Comparison of ENCODE assay signal across 20 cellular contexts in the genomic region with DNA sequence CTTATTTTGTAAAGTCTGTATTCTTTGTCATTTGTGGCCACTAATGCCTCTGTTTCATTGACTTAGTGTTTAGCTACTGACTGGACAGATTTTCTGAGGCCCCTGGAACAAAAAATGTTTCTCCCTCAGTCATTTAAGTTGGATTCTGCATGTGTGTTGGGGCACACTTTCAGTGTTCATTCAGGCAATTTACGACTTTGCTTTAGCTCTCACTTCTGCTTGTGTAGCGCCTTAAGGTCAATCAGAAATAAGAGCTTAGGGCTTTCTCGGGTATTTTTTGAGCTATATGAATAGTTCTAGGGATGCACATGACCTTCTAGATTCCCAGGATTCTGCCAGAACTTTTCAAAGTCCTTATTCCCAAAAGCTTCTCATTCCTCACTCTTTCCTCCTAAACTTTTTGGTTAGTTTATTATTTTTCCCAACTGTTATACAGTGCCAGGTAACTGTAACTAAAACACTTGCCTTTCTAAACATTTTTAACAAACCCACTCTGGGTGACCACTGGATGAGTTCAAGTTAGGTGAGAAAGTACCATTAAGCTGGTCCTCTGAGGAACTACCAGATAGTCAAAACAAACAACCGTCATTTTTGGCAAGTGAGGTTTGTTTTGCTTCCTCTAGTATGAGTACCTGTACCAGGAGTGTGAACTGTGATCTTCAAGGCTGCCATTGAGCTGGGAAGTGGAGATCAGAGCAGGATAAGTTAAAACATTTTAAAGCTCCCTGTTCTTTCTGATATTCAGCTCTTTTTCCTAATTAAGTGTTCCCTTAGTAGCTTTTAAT.
DNase-seq lines count a peak whose midpoint lies in the region; ATAC-seq and TF ChIP-seq lines count a peak whose summit lies in the region.
"Had no signal": no experiment of that assay in that cellular context is flagged by ENCODE, and none has a peak within 500 bp of the region (broad histone marks: within the 10 kb centered on the region; RNA-seq: fewer than 3 reads in every experiment).

No MANE protein-coding gene starts in this region.

- no peak overlapping the region for H3K18ac ChIP-seq in IMR-90 (ENCODE audit: low read depth, low read length)

- H4K20me1 ChIP-seq in mammary epithelial cell (ENCODE audit: insufficient read depth, low read length) (no peaks in the 10 kb centered on the region), IMR-90 (ENCODE audit: insufficient read depth, low read length) (no peaks in the 10 kb centered on the region)

- no peak for TF ChIP-seq CTCF in mammary epithelial cell (conservative IDR thresholded peaks at IDR 0.05 in 1 of 2, IDR thresholded peaks at IDR 0.05 in 1 of 2; ENCODE audit: extremely low read depth in 1 of 2, insufficient read depth in 1 of 2, low read depth in 1 of 2, low read length in 2 of 2)
- no peak for TF ChIP-seq CTCF in breast epithelium (IDR thresholded peaks at IDR 0.05)
- TF ChIP-seq CTCF in IMR-90 (conservative IDR thresholded peaks at IDR 0.05; ENCODE audit: low read depth, low read length), result no peak

- no peak for TF ChIP-seq POLR2A in breast epithelium (IDR thresholded peaks at IDR 0.05)
- no peak for TF ChIP-seq POLR2A in IMR-90 (IDR thresholded peaks at IDR 0.05; ENCODE audit: low read depth, low read length)

- POLR2A ChIA-PET in IMR-90 (lab: Charles Lee; ENCODE audit: unreplicated experiment), result no interaction called here

- no peaks in the 10 kb centered on the region for H3K79me2 ChIP-seq in mammary epithelial cell (ENCODE audit: insufficient read depth, low read length)

- H4K91ac ChIP-seq in IMR-90 (ENCODE audit: insufficient read depth, low read depth, low read length), result peak overlapping the region; percentile 5; the same call in 1 of the 2 replicates

- no peak overlapping the region for H3K56ac ChIP-seq in IMR-90 (ENCODE audit: extremely low read depth, insufficient read depth, low read length)

- H4K5ac ChIP-seq in IMR-90 (ENCODE audit: low read depth, low read length), result no peak overlapping the region

- H3K4me1 Mint-ChIP-seq in stimulated activated memory B cell treated with anti-CD40 and anti-IgM and Interleukin-4, amounts not matched to agents 10 μg/mL and 1 μg/mL and 100 μg/mL, for 72 hours, result no peaks in the 10 kb centered on the region
- H3K4me1 Mint-ChIP-seq: CD4-positive, alpha-beta memory T cell had no signal

- peak overlapping the region; percentile 5; the same call in 1 of the 2 replicates for H3K23ac ChIP-seq in IMR-90 (ENCODE audit: low read depth, low read length)

- H3K4me3 Mint-ChIP-seq in stimulated activated memory B cell treated with anti-CD40 and anti-IgM and Interleukin-4, amounts not matched to agents 10 μg/mL and 1 μg/mL and 100 μg/mL, for 72 hours, result no peak overlapping the region
- H3K4me3 Mint-ChIP-seq: CD4-positive, alpha-beta memory T cell had no signal

- ATAC-seq in IMR-90 (ENCODE audit: low read depth), result no peak
- ATAC-seq in stimulated activated memory B cell treated with anti-CD40 and anti-IgM and Interleukin-4, amounts not matched to agents 10 μg/mL and 1 μg/mL and 100 μg/mL, for 72 hours, result no peak
- ATAC-seq: PC-3 had no signal

- no peaks in the 10 kb centered on the region for H3K79me1 ChIP-seq in IMR-90 (ENCODE audit: low read depth in 1 of 2, low read length in 2 of 2)

- H3K4me3 ChIP-seq in mammary epithelial cell (replicated peaks in 1 of 3; ENCODE audit: insufficient read depth in 1 of 3, low read depth in 2 of 3, low read length in 3 of 3), result no peak overlapping the region
- no peak overlapping the region for H3K4me3 ChIP-seq in breast epithelium
- H3K4me3 ChIP-seq in IMR-90 (ENCODE audit: insufficient read depth, low read depth, low read length), result no peak overlapping the region

- no peak overlapping the region for H3K27ac Mint-ChIP-seq in stimulated activated memory B cell treated with anti-CD40 and anti-IgM and Interleukin-4, amounts not matched to agents 10 μg/mL and 1 μg/mL and 100 μg/mL, for 72 hours
- H3K27ac Mint-ChIP-seq: CD4-positive, alpha-beta memory T cell had no signal

- no peaks in the 10 kb centered on the region for H3K27me3 Mint-ChIP-seq in stimulated activated memory B cell treated with anti-CD40 and anti-IgM and Interleukin-4, amounts not matched to agents 10 μg/mL and 1 μg/mL and 100 μg/mL, for 72 hours
- H3K27me3 Mint-ChIP-seq: CD4-positive, alpha-beta memory T cell had no signal

- peak overlapping the region; percentile 87; the same call in 1 of the 3 replicates for H2BK15ac ChIP-seq in IMR-90 (ENCODE audit: low read depth, low read length)

- H2AFZ ChIP-seq in mammary epithelial cell (ENCODE audit: low read depth, low read length) (peak overlapping the region; percentile 78), IMR-90 (replicated peaks; ENCODE audit: low read length, poor library complexity) (no peak overlapping the region)

- DNase-seq in mammary epithelial cell (no peak), breast epithelium (ENCODE audit: low spot score in 2 of 2) (no peak), IMR-90 (no peak), dermis microvascular lymphatic vessel endothelial cell (ENCODE audit: low read depth in 2 of 2) (peak; percentile 20 to 57), UCSD-AML1 (lab: John Stamatoyannopoulos, UW; ENCODE audit: unreplicated experiment) (no peak), NCI-H128 (lab: John Stamatoyannopoulos, UW; ENCODE audit: unreplicated experiment) (no peak)
- no peak for DNase-seq in stimulated activated naive CD4-positive, alpha-beta T cell (lab: John Stamatoyannopoulos, UW)
- DNase-seq: CD4-positive, alpha-beta memory T cell; DND-41; GF-D8; MV-4-11; NCI-H1417 treated with DMSO at 0.1 percent for 48 hours; NCI-H1930; NCI-H2171; NCI-H446; NCI-H69; PC-3 had no signal

- no peak overlapping the region for H2BK5ac ChIP-seq in IMR-90 (ENCODE audit: low read depth, low read length, poor library complexity, severe bottlenecking)

- peaks cover 2% of the 10 kb centered on the region; the same call in 1 of the 2 replicates for H3K9me1 ChIP-seq in IMR-90 (ENCODE audit: insufficient read depth, low read length)

- H3K4me1 ChIP-seq in mammary epithelial cell (ENCODE audit: insufficient read depth, low read length) (no peaks in the 10 kb centered on the region), breast epithelium (no peaks in the 10 kb centered on the region), IMR-90 (ENCODE audit: control insufficient read depth, insufficient read depth, low read length) (no peaks in the 10 kb centered on the region)

- H3K4me2 ChIP-seq in mammary epithelial cell (ENCODE audit: insufficient read depth, low read depth, low read length) (no peak overlapping the region), IMR-90 (ENCODE audit: low read depth, low read length) (no peak overlapping the region)

- H3K14ac ChIP-seq in IMR-90 (replicated peaks; ENCODE audit: low read depth, low read length), result no peak overlapping the region; the same call in 1 of the 2 replicates

- no peaks in the 10 kb centered on the region for H3K9me3 ChIP-seq in mammary epithelial cell (replicated peaks; ENCODE audit: insufficient read depth, low read length)
- no peaks in the 10 kb centered on the region for H3K9me3 ChIP-seq in breast epithelium
- no peaks in the 10 kb centered on the region for H3K9me3 ChIP-seq in IMR-90 (ENCODE audit: control insufficient read depth, insufficient read depth, low read length)

- 0 out of 2 replicates have a peak overlapping the region, but pooled peaks have one; percentile 32 for H2BK120ac ChIP-seq in IMR-90 (ENCODE audit: low read depth, low read length)

- H3K27ac ChIP-seq in mammary epithelial cell (ENCODE audit: insufficient read depth, low read depth, low read length), result no peak overlapping the region
- no peak overlapping the region for H3K27ac ChIP-seq in breast epithelium
- H3K27ac ChIP-seq in IMR-90 (ENCODE audit: insufficient read depth, low read length), result no peak overlapping the region
- H3K27ac ChIP-seq: 22Rv1, RWPE1 had no signal

- H3K36me3 ChIP-seq in mammary epithelial cell (ENCODE audit: insufficient read depth, low read length) (no peaks in the 10 kb centered on the region), breast epithelium (no peaks in the 10 kb centered on the region), IMR-90 (ENCODE audit: control insufficient read depth, insufficient read depth, low read length) (no peaks in the 10 kb centered on the region)

- dilution Hi-C loops in mammary epithelial cell (cut with HindIII; ENCODE audit: low sequenced_read_pairs), result no loop called here
- dilution Hi-C loops in IMR-90 (cut with HindIII; ENCODE audit: low sequenced_read_pairs, unreplicated experiment), result no loop called here

- H2AK5ac ChIP-seq in IMR-90 (ENCODE audit: low read depth, low read length), result no peak overlapping the region

- H3K27me3 ChIP-seq in mammary epithelial cell (ENCODE audit: insufficient read depth, low read length) (no peaks in the 10 kb centered on the region), breast epithelium (no peaks in the 10 kb centered on the region), IMR-90 (ENCODE audit: control insufficient read depth, insufficient read depth, low read length) (no peaks in the 10 kb centered on the region)

- H2BK20ac ChIP-seq in IMR-90 (ENCODE audit: low read depth, low read length), result peak overlapping the region; percentile 68

- intact Hi-C loops in mammary epithelial cell (cut with micrococcal nuclease), result no loop called here
- intact Hi-C loops in breast epithelium (cut with DNase I; ENCODE audit: low total_unique reads), result no loop called here
- intact Hi-C loops in IMR-90 (cut with micrococcal nuclease), result no loop called here

- H3K4ac ChIP-seq in IMR-90 (ENCODE audit: low read depth, low read length), result peak overlapping the region; percentile 39

- no peaks in the 10 kb centered on the region for H3K36me3 Mint-ChIP-seq in stimulated activated memory B cell treated with anti-CD40 and anti-IgM and Interleukin-4, amounts not matched to agents 10 μg/mL and 1 μg/mL and 100 μg/mL, for 72 hours
- H3K36me3 Mint-ChIP-seq: CD4-positive, alpha-beta memory T cell had no signal

- H3K9me3 Mint-ChIP-seq in stimulated activated memory B cell treated with anti-CD40 and anti-IgM and Interleukin-4, amounts not matched to agents 10 μg/mL and 1 μg/mL and 100 μg/mL, for 72 hours, result peaks cover 9% of the 10 kb centered on the region

- H3K9ac ChIP-seq in mammary epithelial cell (ENCODE audit: insufficient read depth, low read length) (no peak overlapping the region), IMR-90 (ENCODE audit: low read depth, low read length) (no peak overlapping the region)

- in situ Hi-C loops in mammary epithelial cell (cut with MboI; ENCODE audit: low sequenced_read_pairs in 2 of 2) (no loop called here), IMR-90 (cut with MboI; ENCODE audit: low sequenced_read_pairs) (no loop called here)

- WGBS in mammary epithelial cell (ENCODE audit: low coverage, missing lambda C conversion rate), result 68% methylated on average over 4 of the region's 4 CpGs
- WGBS in IMR-90 (ENCODE audit: extremely low coverage in 2 of 2, insufficient read length in 1 of 2), 2 experiments, result no CpG with 5 or more reads among the region's 4 CpGs

- H2AK9ac ChIP-seq in IMR-90 (replicated peaks; ENCODE audit: low read depth, low read length, poor library complexity), result no peak overlapping the region

- TF ChIP-seq RAD21 in IMR-90 (IDR thresholded peaks at IDR 0.05; ENCODE audit: low read length), result no peak

- CTCF ChIA-PET in mammary epithelial cell (lab: Charles Lee; ENCODE audit: low non-redundant PET), result no interaction called here
- CTCF ChIA-PET in IMR-90 (lab: Yijun Ruan, JAX), result no interaction called here

- peak overlapping the region in 1 of 2 experiments; percentile 38; a peak in 1 of 4 replicates for H4K8ac ChIP-seq in IMR-90 (ENCODE audit: low read depth in 2 of 2, low read length in 2 of 2)

- no TSS peak for BruUV-seq in mammary epithelial cell (replicated peaks; lab: Mats Ljungman, UMichigan)
- no TSS peak for BruUV-seq in IMR-90 (replicated peaks; lab: Mats Ljungman, UMichigan)

Comparison
In these comparisons a context has a peak if more than half of its experiments do, and no peak if none do; other contexts are left out.
1. DNase-seq: peak in dermis microvascular lymphatic vessel endothelial cell (2 of 2); none in mammary epithelial cell (single experiment), breast epithelium (0 of 2), IMR-90 (single experiment), UCSD-AML1 (single experiment), stimulated activated naive CD4-positive, alpha-beta T cell (0 of 6) and NCI-H128 (single experiment).